ENCODE assay signal across 8 cellular contexts in the genomic region with DNA sequence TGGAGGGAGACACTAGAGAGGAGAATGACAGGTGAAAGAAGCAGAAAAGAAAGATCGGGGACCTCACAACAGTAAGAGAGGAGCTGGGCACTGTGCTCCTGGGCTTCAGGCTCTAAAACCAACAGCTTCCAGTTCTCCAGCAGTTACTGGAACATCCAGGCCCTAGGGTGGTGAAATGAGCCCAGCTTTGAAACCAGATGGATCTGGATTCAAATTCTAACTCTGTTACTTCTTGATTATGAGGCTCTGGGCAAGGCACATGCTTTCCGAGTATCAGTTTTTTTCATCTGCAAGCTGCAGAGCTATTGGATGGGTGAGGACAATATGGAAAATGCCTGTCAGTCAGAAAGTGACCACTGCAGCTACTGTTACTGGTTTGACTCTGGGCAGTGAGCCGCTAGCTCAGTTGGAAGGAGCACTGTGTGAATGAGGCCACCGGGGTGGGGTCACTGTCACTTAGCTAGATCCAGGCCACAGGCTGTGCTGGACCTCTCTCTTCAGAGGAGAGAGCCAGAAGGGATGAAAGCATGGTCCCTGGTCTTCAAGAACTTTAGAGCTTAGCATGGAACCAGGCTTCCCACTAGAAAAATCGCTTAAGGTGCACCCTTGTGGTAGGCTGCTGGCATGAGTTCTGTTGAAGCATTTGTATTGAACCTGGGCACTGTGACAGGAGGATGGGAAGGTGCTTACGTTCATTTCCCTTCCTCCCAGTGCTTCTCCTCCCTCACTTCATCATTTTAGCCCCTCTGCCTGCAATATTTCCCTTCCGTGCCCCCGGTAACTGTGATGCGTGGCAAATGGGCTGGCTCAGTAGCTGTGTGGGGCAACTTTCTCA. TPM values are rescaled to one million over a fixed set of nuclear protein-coding genes. Genes with fewer than 3 reads are reported as not detected.
DNase-seq lines count a peak whose midpoint lies in the region; ATAC-seq lines count a peak whose summit lies in the region.

No MANE protein-coding gene starts in this region.

- CTCF ChIA-PET in T-cell (lab: Charles Lee): interaction anchor here (0.6 to 3.1 kb wide), 9 partner anchors 9 to 662 kb away, joined by 3 to 23 read pairs (median 4); a partner anchor contains a TSS

- peaks cover 47% of the 10 kb centered on the region for H3K4me1 Mint-ChIP-seq in activated naive CD4-positive, alpha-beta T cell treated with anti-CD3 and anti-CD28 coated beads, Interleukin-2, amount 50 U/mL, for 24 hours
- H3K4me1 Mint-ChIP-seq in T-cell: peaks cover 65 to 84% (median 67%) of the 10 kb centered on the region in 3 donors

- no peaks in the 10 kb centered on the region for H3K27me3 Mint-ChIP-seq in activated naive CD4-positive, alpha-beta T cell treated with anti-CD3 and anti-CD28 coated beads, Interleukin-2, amount 50 U/mL, for 24 hours
- no peaks in the 10 kb centered on the region for H3K27me3 Mint-ChIP-seq in T-cell

- H3K4me3 ChIP-seq in right cardiac atrium (ENCODE audit: low read length) (no peak overlapping the region), subcutaneous abdominal adipose tissue (ENCODE audit: low read depth in 1 of 5, low read length in 5 of 5) (peak overlapping the region in 4 of 5 donors; percentile 34 to 67 (median 60))

- peaks cover 0 to 28% (median 25%) of the 10 kb centered on the region in 5 donors for H3K36me3 ChIP-seq in subcutaneous abdominal adipose tissue (ENCODE audit: control insufficient read depth in 5 of 5, insufficient read depth in 5 of 5, low read length in 5 of 5)

- H3K4me1 ChIP-seq in right cardiac atrium (ENCODE audit: control insufficient read depth, insufficient read depth, low read length) (peaks cover 16% of the 10 kb centered on the region), subcutaneous abdominal adipose tissue (ENCODE audit: control insufficient read depth in 5 of 5, insufficient read depth in 5 of 5, low read length in 5 of 5) (peaks cover 9 to 58% (median 32%) of the 10 kb centered on the region in 5 donors)

- POLR2A ChIA-PET in T-cell (lab: Charles Lee): no interaction called here

- H3K27ac ChIP-seq in right cardiac atrium (ENCODE audit: low read length) (peak overlapping the region; percentile 99), subcutaneous abdominal adipose tissue (ENCODE audit: low read depth, low read length) (peak overlapping the region; percentile 76)

- WGBS in right cardiac atrium: 66% methylated on average over 9 of the region's 9 CpGs

- peak overlapping the region; percentile 19 for H3K27ac Mint-ChIP-seq in activated naive CD4-positive, alpha-beta T cell treated with anti-CD3 and anti-CD28 coated beads, Interleukin-2, amount 50 U/mL, for 24 hours
- peak overlapping the region; percentile 11 to 86 for H3K27ac Mint-ChIP-seq in T-cell

- ATAC-seq in T-cell (replicated peaks in 1 of 4): peak; percentile 18 to 53 (median 40)
- peak in 1 of 2 donors; percentile 3 for ATAC-seq in right cardiac atrium
- no peak for ATAC-seq in HG02884 (IDR thresholded peaks at IDR 0.05; ENCODE audit: unreplicated experiment)

- H3K9me3 ChIP-seq in right cardiac atrium (ENCODE audit: control insufficient read depth, low read length): no peaks in the 10 kb centered on the region
- H3K9me3 ChIP-seq in subcutaneous abdominal adipose tissue (ENCODE audit: control insufficient read depth in 5 of 5, low read length in 5 of 5): no peaks in the 10 kb centered on the region

- no peak overlapping the region for H3K4me3 Mint-ChIP-seq in activated naive CD4-positive, alpha-beta T cell treated with anti-CD3 and anti-CD28 coated beads, Interleukin-2, amount 50 U/mL, for 24 hours
- H3K4me3 Mint-ChIP-seq in T-cell: peak overlapping the region in 1 of 3 donors; percentile 62

- H3K27me3 ChIP-seq in right cardiac atrium (ENCODE audit: control insufficient read depth, insufficient read depth) (no peaks in the 10 kb centered on the region), subcutaneous abdominal adipose tissue (ENCODE audit: control insufficient read depth in 5 of 5, insufficient read depth in 4 of 5, low read length in 5 of 5) (no peaks in the 10 kb centered on the region)

- peak overlapping the region in 2 of 5 donors; percentile 6 to 64 for H3K9ac ChIP-seq in subcutaneous abdominal adipose tissue (ENCODE audit: low read length in 5 of 5)

- H3K36me3 Mint-ChIP-seq in activated naive CD4-positive, alpha-beta T cell treated with anti-CD3 and anti-CD28 coated beads, Interleukin-2, amount 50 U/mL, for 24 hours: peaks cover 7% of the 10 kb centered on the region
- H3K36me3 Mint-ChIP-seq in T-cell: peaks cover 18% of the 10 kb centered on the region

- no peak for DNase-seq in activated naive CD4-positive, alpha-beta T cell treated with Interleukin-2 at 50 U/mL for 16 hours
- peak in 1 of 34 experiments; percentile 17 for DNase-seq in T-cell
- DNase-seq in right cardiac atrium: peak in 2 of 3 donors; percentile 33 to 69
- DNase-seq in middle frontal gyrus (ENCODE audit: extremely low spot score, low spot score): no peak
- no peak for DNase-seq in NK-92 (lab: John Stamatoyannopoulos, UW; ENCODE audit: unreplicated experiment)

- intact Hi-C loops in right cardiac atrium (cut with DNase I): loop anchor here in 3 of 4 donors (5.0 to 10.0 kb wide), 3 partner anchors 87 to 200 kb away; no protein-coding TSS in a partner anchor

- H3K9me3 Mint-ChIP-seq in activated naive CD4-positive, alpha-beta T cell treated with anti-CD3 and anti-CD28 coated beads, Interleukin-2, amount 50 U/mL, for 24 hours: no peaks in the 10 kb centered on the region
- H3K9me3 Mint-ChIP-seq in T-cell: no peaks in the 10 kb centered on the region

RNA-seq across cellular contexts. Expression of a gene that starts 12.2 kb away (rescaled TPM):
- 100 to 1,000 TPM in 3 of 5 donors, 10 to 100 TPM in 2; 68.9 to 183 (median 154) TPM for total RNA-seq in T-cell
- total RNA-seq in right cardiac atrium: 10 to 100 TPM; 28.9 to 51.4 (median 34.4) TPM
- polyA plus RNA-seq in right cardiac atrium: 73.2 TPM

Comparison
In these comparisons a context has a peak if more than half of its experiments do, and no peak if none do; other contexts are left out.
1. DNase-seq: peak in right cardiac atrium (2 of 3); none in activated naive CD4-positive, alpha-beta T cell treated with Interleukin-2 at 50 U/mL for 16 hours (single experiment), middle frontal gyrus (single experiment) and NK-92 (single experiment).